In the genomic region with DNA sequence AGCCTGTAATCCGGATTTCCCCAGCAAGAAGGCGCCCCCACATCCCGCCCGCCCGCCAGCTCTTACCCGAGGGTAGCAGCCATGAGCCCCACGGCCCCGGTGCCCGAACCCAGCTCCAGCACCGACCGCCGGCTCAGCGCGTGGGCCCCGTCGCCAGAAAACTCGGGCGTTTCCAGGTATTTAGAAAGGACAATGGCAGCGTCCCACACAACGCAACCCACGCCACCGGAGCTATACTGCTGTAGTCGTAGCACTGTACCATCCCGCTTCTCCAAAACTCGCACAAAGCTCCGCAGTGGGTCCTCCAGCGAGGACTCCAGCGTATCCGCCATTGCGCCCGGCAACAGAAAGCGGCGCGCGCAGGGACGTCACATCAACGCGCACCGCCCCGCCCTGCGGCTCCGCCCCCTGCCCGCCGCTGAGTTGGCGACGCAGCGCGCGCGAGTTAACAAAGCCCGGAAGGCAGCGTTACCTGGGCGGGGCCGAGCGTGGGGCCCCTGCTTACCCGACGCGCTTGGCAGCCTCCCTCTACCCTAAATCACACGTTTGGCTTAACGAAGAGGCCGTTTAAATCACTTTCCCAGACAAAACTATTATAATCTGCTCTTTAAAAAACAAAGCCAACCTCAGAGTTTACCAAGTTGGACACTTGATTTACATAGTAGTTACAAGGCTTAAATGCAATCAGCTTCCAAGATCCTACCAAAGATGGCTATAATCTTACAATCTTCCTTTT, we compare ENCODE assay signal across 8 cellular contexts. TPM values are rescaled to one million over a fixed set of nuclear protein-coding genes. Genes with fewer than 3 reads are reported as not detected.
DNase-seq lines count a peak whose midpoint lies in the region; ATAC-seq and TF ChIP-seq lines count a peak whose summit lies in the region.

VCPKMT (minus strand) TSS at position 352 of the 736 bp plus-strand sequence; CDS start at position 332, 20 bp downstream.

- peaks cover 31% of the 10 kb centered on the region for H3K4me1 Mint-ChIP-seq in CD4-positive, alpha-beta T cell (ENCODE audit: low read depth)

- H3K36me3 Mint-ChIP-seq in CD4-positive, alpha-beta T cell (ENCODE audit: low read depth) = peaks cover 63% of the 10 kb centered on the region

- POLR2A ChIA-PET in CD4-positive, alpha-beta T cell (lab: Charles Lee) = interaction anchor here (0.7 to 3.4 kb wide), 25 partner anchors 15 to 530 kb away, joined by 3 to 77 read pairs (median 5); partner anchors contain the start of genes ARF6, DMAC2L, DNAAF2 and KLHDC1

- H3K4me3 ChIP-seq in liver (ENCODE audit: low read depth in 1 of 3, low read length in 3 of 3) = peak within 1 kb of the TSS; percentile 72 to 98 (median 73)

- H3K9me3 ChIP-seq in CD4-positive, alpha-beta T cell (ENCODE audit: control insufficient read depth, low read length) = no peaks in the 10 kb centered on the region
- H3K9me3 ChIP-seq in liver (ENCODE audit: control insufficient read depth in 4 of 4, low read length in 3 of 4) = no peaks in the 10 kb centered on the region

- peak; percentile 90 to 97 (median 95) for DNase-seq in CD4-positive, alpha-beta T cell
- DNase-seq in NCI-H82 (lab: John Stamatoyannopoulos, UW) (peak; percentile 95), dermis microvascular lymphatic vessel endothelial cell (ENCODE audit: low read depth in 2 of 2) (peak; percentile 80 to 94)
- DNase-seq in activated CD4-positive, alpha-beta T cell treated with anti-CD3 and anti-CD28 coated beads, Interleukin-2, amount 50 U/mL, for 48 hours = peak; percentile 97
- peak; percentile 98 for DNase-seq in stimulated activated CD4-positive, alpha-beta T cell treated with anti-CD3 and anti-CD28 coated beads, Interleukin-4, amount 100 ng/mL, for 1 hour

- peak within 1 kb of the TSS; percentile 96 to 98 for H3K9ac ChIP-seq in liver (ENCODE audit: low read depth in 1 of 2, low read length in 2 of 2)

- H3K27ac ChIP-seq in CD4-positive, alpha-beta T cell (ENCODE audit: low read depth, low read length) = peak within 1 kb of the TSS; percentile 81
- peak within 1 kb of the TSS; percentile 90 for H3K27ac ChIP-seq in liver (ENCODE audit: low read depth in 1 of 2, low read length in 2 of 2)

- peak; percentile 45 to 54 for TF ChIP-seq RAD21 in liver (IDR thresholded peaks at IDR 0.05)

- H3K4me3 Mint-ChIP-seq in CD4-positive, alpha-beta T cell = peak within 1 kb of the TSS; percentile 99

- H3K4me1 ChIP-seq in liver (ENCODE audit: control insufficient read depth in 4 of 4, insufficient read depth in 4 of 4, low read length in 3 of 4) = peaks cover 2 to 16% (median 12%) of the 10 kb centered on the region in 4 donors

- peak within 1 kb of the TSS; percentile 99 for H3K27ac Mint-ChIP-seq in CD4-positive, alpha-beta T cell

- TF ChIP-seq CTCF in CD4-positive, alpha-beta T cell (IDR thresholded peaks at IDR 0.05) = no peak
- TF ChIP-seq CTCF in liver (IDR thresholded peaks at IDR 0.05; ENCODE audit: low read depth, low read length, missing input control) = no peak

- under 1% methylated on average over 61 of the region's 61 CpGs for WGBS in liver

- peak; percentile 98 for ATAC-seq in CD4-positive, alpha-beta T cell (ENCODE audit: poor library complexity)
- peak; percentile 98 for ATAC-seq in GM19452 (IDR thresholded peaks at IDR 0.05; ENCODE audit: unreplicated experiment)
- ATAC-seq in HG03575 (IDR thresholded peaks at IDR 0.05; ENCODE audit: extremely low read depth, insufficient number of reproducible peaks, low FRiP score, unreplicated experiment) = peak; percentile 66

- peaks cover 0 to 24% (median 6%) of the 10 kb centered on the region in 4 donors for H3K36me3 ChIP-seq in liver (ENCODE audit: control insufficient read depth in 4 of 4, insufficient read depth in 3 of 4, low read depth in 1 of 4, low read length in 3 of 4)

- intact Hi-C loops in CD4-positive, alpha-beta T cell (cut with DNase I, micrococcal nuclease) = loop anchor here (1.0 to 5.0 kb wide), 7 partner anchors 116 to 494 kb away; partner anchors contain the start of genes MAP4K5 (in 2 of the 2), DMAC2L (in 1 of the 2), DNAAF2 (in 1 of the 2) and L2HGDH (in 1 of the 2)

- CTCF ChIA-PET in CD4-positive, alpha-beta T cell (lab: Charles Lee) = interaction anchor here (1.0 to 3.4 kb wide), 7 partner anchors 12 to 416 kb away, joined by 3 to 40 read pairs (median 6); partner anchors contain the start of genes MAP4K5 and NEMF

- no peaks in the 10 kb centered on the region for H3K27me3 Mint-ChIP-seq in CD4-positive, alpha-beta T cell

- H3K9me3 Mint-ChIP-seq in CD4-positive, alpha-beta T cell = no peaks in the 10 kb centered on the region

- no peaks in the 10 kb centered on the region for H3K27me3 ChIP-seq in CD4-positive, alpha-beta T cell (ENCODE audit: control insufficient read depth, insufficient read depth, low read length)
- H3K27me3 ChIP-seq in liver (ENCODE audit: control insufficient read depth in 4 of 4, insufficient read depth in 4 of 4, low read length in 3 of 4) = no peaks in the 10 kb centered on the region

TF ChIP-seq in liver, 16 proteins besides CTCF, POLR2A, EP300 and RAD21:
- TF ChIP-seq, protein P1, sequence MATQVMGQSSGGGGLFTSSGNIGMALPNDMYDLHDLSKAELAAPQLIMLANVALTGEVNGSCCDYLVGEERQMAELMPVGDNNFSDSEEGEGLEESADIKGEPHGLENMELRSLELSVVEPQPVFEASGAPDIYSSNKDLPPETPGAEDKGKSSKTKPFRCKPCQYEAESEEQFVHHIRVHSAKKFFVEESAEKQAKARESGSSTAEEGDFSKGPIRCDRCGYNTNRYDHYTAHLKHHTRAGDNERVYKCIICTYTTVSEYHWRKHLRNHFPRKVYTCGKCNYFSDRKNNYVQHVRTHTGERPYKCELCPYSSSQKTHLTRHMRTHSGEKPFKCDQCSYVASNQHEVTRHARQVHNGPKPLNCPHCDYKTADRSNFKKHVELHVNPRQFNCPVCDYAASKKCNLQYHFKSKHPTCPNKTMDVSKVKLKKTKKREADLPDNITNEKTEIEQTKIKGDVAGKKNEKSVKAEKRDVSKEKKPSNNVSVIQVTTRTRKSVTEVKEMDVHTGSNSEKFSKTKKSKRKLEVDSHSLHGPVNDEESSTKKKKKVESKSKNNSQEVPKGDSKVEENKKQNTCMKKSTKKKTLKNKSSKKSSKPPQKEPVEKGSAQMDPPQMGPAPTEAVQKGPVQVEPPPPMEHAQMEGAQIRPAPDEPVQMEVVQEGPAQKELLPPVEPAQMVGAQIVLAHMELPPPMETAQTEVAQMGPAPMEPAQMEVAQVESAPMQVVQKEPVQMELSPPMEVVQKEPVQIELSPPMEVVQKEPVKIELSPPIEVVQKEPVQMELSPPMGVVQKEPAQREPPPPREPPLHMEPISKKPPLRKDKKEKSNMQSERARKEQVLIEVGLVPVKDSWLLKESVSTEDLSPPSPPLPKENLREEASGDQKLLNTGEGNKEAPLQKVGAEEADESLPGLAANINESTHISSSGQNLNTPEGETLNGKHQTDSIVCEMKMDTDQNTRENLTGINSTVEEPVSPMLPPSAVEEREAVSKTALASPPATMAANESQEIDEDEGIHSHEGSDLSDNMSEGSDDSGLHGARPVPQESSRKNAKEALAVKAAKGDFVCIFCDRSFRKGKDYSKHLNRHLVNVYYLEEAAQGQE (IDR thresholded peaks at IDR 0.05) = peak; percentile 75
- no peak for TF ChIP-seq FOXA1 (IDR thresholded peaks at IDR 0.05)
- TF ChIP-seq RXRA (IDR thresholded peaks at IDR 0.05) = no peak
- TF ChIP-seq TAF1 (conservative IDR thresholded peaks at IDR 0.05) = peak; percentile 36
- TF ChIP-seq EGR1 (IDR thresholded peaks at IDR 0.05; ENCODE audit: low read depth in 2 of 2) = peak in 1 of 2 donors; percentile 16
- TF ChIP-seq NR2F2 (IDR thresholded peaks at IDR 0.05) = no peak
- TF ChIP-seq ZBTB33 (IDR thresholded peaks at IDR 0.05) = no peak
- peak; percentile 64 for TF ChIP-seq SP1 (IDR thresholded peaks at IDR 0.05)
- TF ChIP-seq HNF4G (IDR thresholded peaks at IDR 0.05) = no peak
- no peak for TF ChIP-seq ATF3 (IDR thresholded peaks at IDR 0.05)
- no peak for TF ChIP-seq HNF4A (conservative IDR thresholded peaks at IDR 0.05)
- TF ChIP-seq FOXA2 (IDR thresholded peaks at IDR 0.05) = no peak
- TF ChIP-seq, protein P2, sequence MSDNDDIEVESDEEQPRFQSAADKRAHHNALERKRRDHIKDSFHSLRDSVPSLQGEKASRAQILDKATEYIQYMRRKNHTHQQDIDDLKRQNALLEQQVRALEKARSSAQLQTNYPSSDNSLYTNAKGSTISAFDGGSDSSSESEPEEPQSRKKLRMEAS (IDR thresholded peaks at IDR 0.05) = no peak
- peak; percentile 98 for TF ChIP-seq YY1 (IDR thresholded peaks at IDR 0.05)
- TF ChIP-seq GABPA (IDR thresholded peaks at IDR 0.05 in 1 of 2, conservative IDR thresholded peaks at IDR 0.05 in 1 of 2) = peak in 1 of 2 donors; percentile 58
- no peak for TF ChIP-seq JUND (IDR thresholded peaks at IDR 0.05)

RNA-seq across cellular contexts. Expression of gene VCPKMT, which starts in this region (rescaled TPM):
- total RNA-seq in CD4-positive, alpha-beta T cell = 10 to 100 TPM; 30.4 to 32.4 TPM
- total RNA-seq in dermis microvascular lymphatic vessel endothelial cell (1.9 and 2.8 TPM in 2 replicates), liver (1 to 10 TPM; 2.6 to 5.0 TPM)
- polyA plus RNA-seq in liver = 1 to 10 TPM; 2.8 to 3.0 TPM

Comparison
In these comparisons a context has a peak if more than half of its experiments do, and no peak if none do; other contexts are left out.
1. Peak in every context shown above with its lines: DNase-seq, ATAC-seq, H3K4me3 ChIP-seq and H3K27ac ChIP-seq.